8 cellular contexts compared by ENCODE assay signal in genomic region chr1:222617367-222617951, GRCh38. TPM values are rescaled to one million over a fixed set of nuclear protein-coding genes. Genes with fewer than 3 reads are reported as not detected.
A peak's percentile ranks its signal among the peaks of the same experiment; 100 is the strongest.
DNase-seq lines count a peak whose midpoint lies in the region; ATAC-seq and TF ChIP-seq lines count a peak whose summit lies in the region.

No MANE protein-coding gene starts in this region.

- peak; percentile 92 for ATAC-seq in GM19328 (IDR thresholded peaks at IDR 0.05; ENCODE audit: unreplicated experiment)
- ATAC-seq in HG03460 (IDR thresholded peaks at IDR 0.05; ENCODE audit: unreplicated experiment) = peak; percentile 63
- ATAC-seq in left colon = peak; percentile 88

- H3K4me1 ChIP-seq in BE2C (no peaks in the 10 kb centered on the region), colonic mucosa (no peaks in the 10 kb centered on the region)

- H3K9ac ChIP-seq in colonic mucosa (ENCODE audit: low read depth in 2 of 2, low read length in 2 of 2) = peak overlapping the region; percentile 54 to 56

- H3K9me3 ChIP-seq in BE2C = no peaks in the 10 kb centered on the region
- no peaks in the 10 kb centered on the region for H3K9me3 ChIP-seq in colonic mucosa

- intact Hi-C loops in colonic mucosa (cut with DNase I) (no loop called here), left colon (cut with DNase I, micrococcal nuclease) (no loop called here)

- peak overlapping the region; percentile 61 for H3K4me3 ChIP-seq in BE2C (ENCODE audit: low read depth, low read length)
- H3K4me3 ChIP-seq in colonic mucosa = peak overlapping the region; percentile 44

- peak overlapping the region; percentile 50 for H3K27ac ChIP-seq in colonic mucosa

- H3K36me3 ChIP-seq in BE2C (no peaks in the 10 kb centered on the region; the same call in 1 of the 2 replicates), colonic mucosa (no peaks in the 10 kb centered on the region)

- peaks cover 5% of the 10 kb centered on the region; the same call in 1 of the 2 replicates for H3K27me3 ChIP-seq in BE2C
- no peaks in the 10 kb centered on the region for H3K27me3 ChIP-seq in colonic mucosa

- TF ChIP-seq CTCF in BE2C (IDR thresholded peaks at IDR 0.05; ENCODE audit: low read depth, low read length) (no peak), colonic mucosa (IDR thresholded peaks at IDR 0.05) (no peak)

- DNase-seq in BE2C (peak; percentile 98), NCI-H524 (lab: John Stamatoyannopoulos, UW) (peak; percentile 86 to 92), colonic mucosa (peak; percentile 92), left colon (peak; percentile 95 to 97)
- DNase-seq in activated CD4-positive, alpha-beta T cell treated with anti-CD3 and anti-CD28 coated beads for 48 hours = peak; percentile 92
- DNase-seq in stimulated activated CD4-positive, alpha-beta T cell treated with anti-CD3 and anti-CD28 coated beads, Interleukin-1b, Interleukin-23, amount 100 ng/mL, for 4 hours (ENCODE audit: low read depth in 2 of 2) = peak; percentile 76 to 86

RNA-seq across cellular contexts. Expression of gene MIA3, which starts 0.4 kb away (rescaled TPM):
- 49.0 TPM for polyA plus RNA-seq in BE2C (2012; ENCODE audit: insufficient read depth, insufficient read length, low read depth)
- total RNA-seq in colonic mucosa (10 to 100 TPM; 63.5 to 92.4 TPM), left colon (10 to 100 TPM; 67.4 to 68.3 TPM)

RNA-seq across cellular contexts. Expression of gene TAF1A, which starts 27.7 kb away (rescaled TPM):
- 3.5 TPM for polyA plus RNA-seq in BE2C (2012; ENCODE audit: insufficient read depth, insufficient read length, low read depth)
- total RNA-seq in colonic mucosa = 1 to 10 TPM; 5.1 to 5.6 TPM
- total RNA-seq in left colon = 1 to 10 TPM; 4.2 to 4.6 TPM

Comparison
In these comparisons a context has a peak if more than half of its experiments do, and no peak if none do; other contexts are left out.
1. Peak in every context shown above with its lines: DNase-seq, ATAC-seq, H3K4me3 ChIP-seq and H3K27ac ChIP-seq.